34 cellular contexts compared by ENCODE assay signal in genomic region chr3:198048445-198048844, GRCh38.
"Had no signal": no experiment of that assay in that cellular context is flagged by ENCODE, and none has a peak within 500 bp of the region (broad histone marks: within the 10 kb centered on the region; RNA-seq: fewer than 3 reads in every experiment).

No MANE protein-coding gene starts in this region.

- DNase-seq: Karpas-422, Kasumi-1, MG63, MM.1S, MV-4-11, NCI-H1048, NCI-H1092, NCI-H1092 treated with DMSO at 0.1 percent for 48 hours, NCI-H1105, NCI-H1105 treated with DMSO at 0.1 percent for 48 hours, NCI-H1417, NCI-H1417 treated with DMSO at 0.1 percent for 48 hours, NCI-H1436, NCI-H1436 treated with DMSO at 0.1 percent for 48 hours, NCI-H146, NCI-H1694, NCI-H1694 treated with DMSO at 0.1 percent for 48 hours, NCI-H187, NCI-H187 treated with DMSO at 0.1 percent for 48 hours, NCI-H1930, NCI-H2029, NCI-H2029 treated with DMSO at 0.1 percent for 48 hours, NCI-H2081, NCI-H2081 treated with DMSO at 0.1 percent for 48 hours, NCI-H2107, NCI-H2171, NCI-H2171 treated with DMSO at 0.1 percent for 48 hours, NCI-H2227 treated with DMSO at 0.1 percent for 48 hours, NCI-H226, NCI-H345, NCI-H446, NCI-H446 treated with DMSO at 0.1 percent for 48 hours, NCI-H510A, NCI-H510A treated with DMSO at 0.1 percent for 48 hours had no signal

- H3K36me3 ChIP-seq: MG63 had no signal

- H3K4me3 ChIP-seq: MG63 had no signal

- H3K9me3 ChIP-seq: MG63 had no signal
